ENCODE assay signal across 1 cellular context in the genomic region with DNA sequence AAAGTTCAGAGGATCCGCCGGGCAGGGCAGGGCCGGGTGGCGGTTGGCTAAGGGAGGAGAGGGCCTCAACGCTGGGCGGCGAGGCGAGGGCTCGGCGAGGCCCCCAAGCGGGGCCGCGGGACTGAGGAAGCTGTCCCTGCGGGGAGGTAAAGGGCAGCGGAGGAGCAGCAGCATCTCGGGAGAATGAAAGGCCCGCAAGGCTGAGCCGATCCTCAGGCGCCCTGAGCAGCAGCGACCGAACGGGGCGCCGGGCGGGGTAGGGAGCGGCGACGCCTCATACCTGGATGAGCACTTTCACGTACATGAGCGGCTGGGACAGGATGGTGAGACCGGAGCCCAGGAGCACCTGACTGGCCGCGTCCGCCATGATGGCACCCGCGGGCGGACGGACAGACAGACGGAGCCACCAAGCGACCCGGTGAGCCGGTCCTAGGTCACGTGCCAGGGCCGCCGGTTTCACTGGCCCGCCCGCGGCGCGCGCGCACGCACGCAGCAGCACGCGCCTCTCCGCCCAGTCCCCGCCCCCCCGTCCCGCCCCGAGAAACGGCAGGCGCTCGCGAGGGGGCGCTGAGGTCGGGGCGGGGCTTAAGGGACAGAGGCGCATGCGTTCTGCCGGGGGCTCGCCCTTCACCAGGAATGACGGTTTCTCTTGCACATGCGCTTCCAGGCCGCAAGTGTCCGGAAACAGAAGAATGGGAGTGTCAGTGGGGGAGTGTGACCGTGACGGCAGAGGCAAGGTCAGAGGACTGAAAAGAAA.
A peak's percentile ranks its signal among the peaks of the same experiment; 100 is the strongest.
TF ChIP-seq lines count a peak whose summit lies in the region.

Gene MTCH2 (minus strand): TSS at position 461 of the 757 bp plus-strand sequence. CDS start 94 bp downstream, at position 367.

TF ChIP-seq in WTC11, 78 proteins besides CTCF, POLR2A, EP300 and RAD21 (continued from another document and continues in another):
- TF ChIP-seq, protein P1, sequence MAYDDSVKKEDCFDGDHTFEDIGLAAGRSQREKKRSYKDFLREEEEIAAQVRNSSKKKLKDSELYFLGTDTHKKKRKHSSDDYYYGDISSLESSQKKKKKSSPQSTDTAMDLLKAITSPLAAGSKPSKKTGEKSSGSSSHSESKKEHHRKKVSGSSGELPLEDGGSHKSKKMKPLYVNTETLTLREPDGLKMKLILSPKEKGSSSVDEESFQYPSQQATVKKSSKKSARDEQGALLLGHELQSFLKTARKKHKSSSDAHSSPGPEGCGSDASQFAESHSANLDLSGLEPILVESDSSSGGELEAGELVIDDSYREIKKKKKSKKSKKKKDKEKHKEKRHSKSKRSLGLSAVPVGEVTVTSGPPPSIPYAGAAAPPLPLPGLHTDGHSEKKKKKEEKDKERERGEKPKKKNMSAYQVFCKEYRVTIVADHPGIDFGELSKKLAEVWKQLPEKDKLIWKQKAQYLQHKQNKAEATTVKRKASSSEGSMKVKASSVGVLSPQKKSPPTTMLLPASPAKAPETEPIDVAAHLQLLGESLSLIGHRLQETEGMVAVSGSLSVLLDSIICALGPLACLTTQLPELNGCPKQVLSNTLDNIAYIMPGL (CRISPR knock-in tag; IDR thresholded peaks at IDR 0.05), result peak; percentile 91; the same call in 1 of the 2 replicates
- TF ChIP-seq, protein P2, sequence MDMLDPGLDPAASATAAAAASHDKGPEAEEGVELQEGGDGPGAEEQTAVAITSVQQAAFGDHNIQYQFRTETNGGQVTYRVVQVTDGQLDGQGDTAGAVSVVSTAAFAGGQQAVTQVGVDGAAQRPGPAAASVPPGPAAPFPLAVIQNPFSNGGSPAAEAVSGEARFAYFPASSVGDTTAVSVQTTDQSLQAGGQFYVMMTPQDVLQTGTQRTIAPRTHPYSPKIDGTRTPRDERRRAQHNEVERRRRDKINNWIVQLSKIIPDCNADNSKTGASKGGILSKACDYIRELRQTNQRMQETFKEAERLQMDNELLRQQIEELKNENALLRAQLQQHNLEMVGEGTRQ (CRISPR knock-in tag; IDR thresholded peaks at IDR 0.05), result peak; percentile 97
- TF ChIP-seq CDX4 (CRISPR knock-in tag; IDR thresholded peaks at IDR 0.05; ENCODE audit: borderline replicate concordance), result no peak
- TF ChIP-seq, protein P3, sequence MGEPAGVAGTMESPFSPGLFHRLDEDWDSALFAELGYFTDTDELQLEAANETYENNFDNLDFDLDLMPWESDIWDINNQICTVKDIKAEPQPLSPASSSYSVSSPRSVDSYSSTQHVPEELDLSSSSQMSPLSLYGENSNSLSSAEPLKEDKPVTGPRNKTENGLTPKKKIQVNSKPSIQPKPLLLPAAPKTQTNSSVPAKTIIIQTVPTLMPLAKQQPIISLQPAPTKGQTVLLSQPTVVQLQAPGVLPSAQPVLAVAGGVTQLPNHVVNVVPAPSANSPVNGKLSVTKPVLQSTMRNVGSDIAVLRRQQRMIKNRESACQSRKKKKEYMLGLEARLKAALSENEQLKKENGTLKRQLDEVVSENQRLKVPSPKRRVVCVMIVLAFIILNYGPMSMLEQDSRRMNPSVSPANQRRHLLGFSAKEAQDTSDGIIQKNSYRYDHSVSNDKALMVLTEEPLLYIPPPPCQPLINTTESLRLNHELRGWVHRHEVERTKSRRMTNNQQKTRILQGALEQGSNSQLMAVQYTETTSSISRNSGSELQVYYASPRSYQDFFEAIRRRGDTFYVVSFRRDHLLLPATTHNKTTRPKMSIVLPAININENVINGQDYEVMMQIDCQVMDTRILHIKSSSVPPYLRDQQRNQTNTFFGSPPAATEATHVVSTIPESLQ (CRISPR knock-in tag; IDR thresholded peaks at IDR 0.05), result no peak
- peak; percentile 83 for TF ChIP-seq TEAD1 (CRISPR knock-in tag; IDR thresholded peaks at IDR 0.05)
- peak; percentile 84; the same call in 1 of the 2 replicates for TF ChIP-seq CREM (CRISPR knock-in tag; IDR thresholded peaks at IDR 0.05)
- TF ChIP-seq FOXK1 (CRISPR knock-in tag; IDR thresholded peaks at IDR 0.05), result peak; percentile 76; the same call in 1 of the 2 replicates
- TF ChIP-seq RELA (CRISPR knock-in tag; IDR thresholded peaks at IDR 0.05; ENCODE audit: borderline replicate concordance), result no peak
- no peak for TF ChIP-seq NFATC4 (CRISPR knock-in tag; IDR thresholded peaks at IDR 0.05)
- no peak for TF ChIP-seq GTF2I (CRISPR knock-in tag; conservative IDR thresholded peaks at IDR 0.05)
- TF ChIP-seq ZNF317 (CRISPR knock-in tag; IDR thresholded peaks at IDR 0.05; ENCODE audit: borderline replicate concordance, low read depth), result 0 out of 2 replicates have a peak, but pooled peaks have one; percentile 37
- TF ChIP-seq NR2C2 (CRISPR knock-in tag; IDR thresholded peaks at IDR 0.05), result no peak
- TF ChIP-seq NFE2L1 (CRISPR knock-in tag; IDR thresholded peaks at IDR 0.05), result peak; percentile 79; the same call in 1 of the 2 replicates
- TF ChIP-seq, protein P4, sequence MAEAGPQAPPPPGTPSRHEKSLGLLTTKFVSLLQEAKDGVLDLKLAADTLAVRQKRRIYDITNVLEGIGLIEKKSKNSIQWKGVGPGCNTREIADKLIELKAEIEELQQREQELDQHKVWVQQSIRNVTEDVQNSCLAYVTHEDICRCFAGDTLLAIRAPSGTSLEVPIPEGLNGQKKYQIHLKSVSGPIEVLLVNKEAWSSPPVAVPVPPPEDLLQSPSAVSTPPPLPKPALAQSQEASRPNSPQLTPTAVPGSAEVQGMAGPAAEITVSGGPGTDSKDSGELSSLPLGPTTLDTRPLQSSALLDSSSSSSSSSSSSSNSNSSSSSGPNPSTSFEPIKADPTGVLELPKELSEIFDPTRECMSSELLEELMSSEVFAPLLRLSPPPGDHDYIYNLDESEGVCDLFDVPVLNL (CRISPR knock-in tag; IDR thresholded peaks at IDR 0.05; ENCODE audit: borderline replicate concordance, low read depth), result peak; percentile 37; the same call in 1 of the 2 replicates
- TF ChIP-seq FOXJ3 (CRISPR knock-in tag; IDR thresholded peaks at IDR 0.05; ENCODE audit: borderline replicate concordance), result no peak
- no peak for TF ChIP-seq PRDM15 (CRISPR knock-in tag; IDR thresholded peaks at IDR 0.05)
- TF ChIP-seq, protein P5, sequence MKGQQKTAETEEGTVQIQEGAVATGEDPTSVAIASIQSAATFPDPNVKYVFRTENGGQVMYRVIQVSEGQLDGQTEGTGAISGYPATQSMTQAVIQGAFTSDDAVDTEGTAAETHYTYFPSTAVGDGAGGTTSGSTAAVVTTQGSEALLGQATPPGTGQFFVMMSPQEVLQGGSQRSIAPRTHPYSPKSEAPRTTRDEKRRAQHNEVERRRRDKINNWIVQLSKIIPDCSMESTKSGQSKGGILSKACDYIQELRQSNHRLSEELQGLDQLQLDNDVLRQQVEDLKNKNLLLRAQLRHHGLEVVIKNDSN (CRISPR knock-in tag; IDR thresholded peaks at IDR 0.05), result peak; percentile 95
- TF ChIP-seq, protein P6, sequence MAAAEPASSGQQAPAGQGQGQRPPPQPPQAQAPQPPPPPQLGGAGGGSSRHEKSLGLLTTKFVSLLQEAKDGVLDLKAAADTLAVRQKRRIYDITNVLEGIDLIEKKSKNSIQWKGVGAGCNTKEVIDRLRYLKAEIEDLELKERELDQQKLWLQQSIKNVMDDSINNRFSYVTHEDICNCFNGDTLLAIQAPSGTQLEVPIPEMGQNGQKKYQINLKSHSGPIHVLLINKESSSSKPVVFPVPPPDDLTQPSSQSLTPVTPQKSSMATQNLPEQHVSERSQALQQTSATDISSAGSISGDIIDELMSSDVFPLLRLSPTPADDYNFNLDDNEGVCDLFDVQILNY (CRISPR knock-in tag; IDR thresholded peaks at IDR 0.05), result peak; percentile 88; the same call in 1 of the 2 replicates
- TF ChIP-seq, protein P7, sequence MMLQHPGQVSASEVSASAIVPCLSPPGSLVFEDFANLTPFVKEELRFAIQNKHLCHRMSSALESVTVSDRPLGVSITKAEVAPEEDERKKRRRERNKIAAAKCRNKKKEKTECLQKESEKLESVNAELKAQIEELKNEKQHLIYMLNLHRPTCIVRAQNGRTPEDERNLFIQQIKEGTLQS (CRISPR knock-in tag; conservative IDR thresholded peaks at IDR 0.05), result no peak
- TF ChIP-seq, protein P8, sequence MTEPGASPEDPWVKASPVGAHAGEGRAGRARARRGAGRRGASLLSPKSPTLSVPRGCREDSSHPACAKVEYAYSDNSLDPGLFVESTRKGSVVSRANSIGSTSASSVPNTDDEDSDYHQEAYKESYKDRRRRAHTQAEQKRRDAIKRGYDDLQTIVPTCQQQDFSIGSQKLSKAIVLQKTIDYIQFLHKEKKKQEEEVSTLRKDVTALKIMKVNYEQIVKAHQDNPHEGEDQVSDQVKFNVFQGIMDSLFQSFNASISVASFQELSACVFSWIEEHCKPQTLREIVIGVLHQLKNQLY (CRISPR knock-in tag; IDR thresholded peaks at IDR 0.05), result peak; percentile 84; the same call in 1 of the 2 replicates
- TF ChIP-seq PREB (CRISPR knock-in tag; IDR thresholded peaks at IDR 0.05; ENCODE audit: borderline replicate concordance), result no peak
- peak; percentile 61 for TF ChIP-seq TEAD4 (CRISPR knock-in tag; IDR thresholded peaks at IDR 0.05)
- TF ChIP-seq ATF1 (CRISPR knock-in tag; IDR thresholded peaks at IDR 0.05), result 0 out of 2 replicates have a peak, but pooled peaks have one; percentile 65
- TF ChIP-seq, protein P9, sequence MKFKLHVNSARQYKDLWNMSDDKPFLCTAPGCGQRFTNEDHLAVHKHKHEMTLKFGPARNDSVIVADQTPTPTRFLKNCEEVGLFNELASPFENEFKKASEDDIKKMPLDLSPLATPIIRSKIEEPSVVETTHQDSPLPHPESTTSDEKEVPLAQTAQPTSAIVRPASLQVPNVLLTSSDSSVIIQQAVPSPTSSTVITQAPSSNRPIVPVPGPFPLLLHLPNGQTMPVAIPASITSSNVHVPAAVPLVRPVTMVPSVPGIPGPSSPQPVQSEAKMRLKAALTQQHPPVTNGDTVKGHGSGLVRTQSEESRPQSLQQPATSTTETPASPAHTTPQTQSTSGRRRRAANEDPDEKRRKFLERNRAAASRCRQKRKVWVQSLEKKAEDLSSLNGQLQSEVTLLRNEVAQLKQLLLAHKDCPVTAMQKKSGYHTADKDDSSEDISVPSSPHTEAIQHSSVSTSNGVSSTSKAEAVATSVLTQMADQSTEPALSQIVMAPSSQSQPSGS (CRISPR knock-in tag; IDR thresholded peaks at IDR 0.05; ENCODE audit: borderline replicate concordance, low read depth), result no peak
- no peak for TF ChIP-seq ZNF671 (CRISPR knock-in tag; IDR thresholded peaks at IDR 0.05)
- no peak for TF ChIP-seq ZNF121 (CRISPR knock-in tag; IDR thresholded peaks at IDR 0.05)
- no peak for TF ChIP-seq ZNF263 (CRISPR knock-in tag; IDR thresholded peaks at IDR 0.05; ENCODE audit: low read depth)
- TF ChIP-seq NR1H2 (CRISPR knock-in tag; IDR thresholded peaks at IDR 0.05), result no peak
- TF ChIP-seq IRF2 (CRISPR knock-in tag; IDR thresholded peaks at IDR 0.05; ENCODE audit: borderline replicate concordance, low read depth), result no peak
- TF ChIP-seq CREB1 (CRISPR knock-in tag; IDR thresholded peaks at IDR 0.05), result no peak
- no peak for TF ChIP-seq ZNF281 (CRISPR knock-in tag; IDR thresholded peaks at IDR 0.05)
- no peak for TF ChIP-seq ZNF219 (CRISPR knock-in tag; IDR thresholded peaks at IDR 0.05; ENCODE audit: borderline replicate concordance)
- TF ChIP-seq HMGA2 (CRISPR knock-in tag; IDR thresholded peaks at IDR 0.05), result no peak
- peak; percentile 89 for TF ChIP-seq MYBL2 (CRISPR knock-in tag; IDR thresholded peaks at IDR 0.05)
